In genomic region chr10:75773813-75774547, GRCh38 we compare ENCODE assay signal across 1 cellular context.
TF ChIP-seq lines count a peak whose summit lies in the region.

No MANE protein-coding gene starts in this region.

TF ChIP-seq in K562, 482 proteins besides CTCF, POLR2A, EP300 and RAD21:
- TF ChIP-seq PRMT5 (CRISPR knock-in tag; IDR thresholded peaks at IDR 0.05) (no peak), ZNF175 (CRISPR knock-in tag; IDR thresholded peaks at IDR 0.05; ENCODE audit: low read depth) (no peak), SRF (CRISPR knock-in tag; IDR thresholded peaks at IDR 0.05) (no peak), ZNF197 (CRISPR knock-in tag; IDR thresholded peaks at IDR 0.05; ENCODE audit: low read depth) (0 out of 2 replicates have a peak, but pooled peaks have one; percentile 21)
